1 cellular context compared by ENCODE assay signal in genomic region chr6:11537229-11538048, GRCh38.
TF ChIP-seq lines count a peak whose summit lies in the region.

Gene TMEM170B (plus strand): TSS chr6:11537749. CDS start chr6:11538278, 529 bp downstream.

TF ChIP-seq in HepG2, 621 proteins besides CTCF, POLR2A, EP300 and RAD21 (continued from another document and continues in another):
- TF ChIP-seq, protein P1, sequence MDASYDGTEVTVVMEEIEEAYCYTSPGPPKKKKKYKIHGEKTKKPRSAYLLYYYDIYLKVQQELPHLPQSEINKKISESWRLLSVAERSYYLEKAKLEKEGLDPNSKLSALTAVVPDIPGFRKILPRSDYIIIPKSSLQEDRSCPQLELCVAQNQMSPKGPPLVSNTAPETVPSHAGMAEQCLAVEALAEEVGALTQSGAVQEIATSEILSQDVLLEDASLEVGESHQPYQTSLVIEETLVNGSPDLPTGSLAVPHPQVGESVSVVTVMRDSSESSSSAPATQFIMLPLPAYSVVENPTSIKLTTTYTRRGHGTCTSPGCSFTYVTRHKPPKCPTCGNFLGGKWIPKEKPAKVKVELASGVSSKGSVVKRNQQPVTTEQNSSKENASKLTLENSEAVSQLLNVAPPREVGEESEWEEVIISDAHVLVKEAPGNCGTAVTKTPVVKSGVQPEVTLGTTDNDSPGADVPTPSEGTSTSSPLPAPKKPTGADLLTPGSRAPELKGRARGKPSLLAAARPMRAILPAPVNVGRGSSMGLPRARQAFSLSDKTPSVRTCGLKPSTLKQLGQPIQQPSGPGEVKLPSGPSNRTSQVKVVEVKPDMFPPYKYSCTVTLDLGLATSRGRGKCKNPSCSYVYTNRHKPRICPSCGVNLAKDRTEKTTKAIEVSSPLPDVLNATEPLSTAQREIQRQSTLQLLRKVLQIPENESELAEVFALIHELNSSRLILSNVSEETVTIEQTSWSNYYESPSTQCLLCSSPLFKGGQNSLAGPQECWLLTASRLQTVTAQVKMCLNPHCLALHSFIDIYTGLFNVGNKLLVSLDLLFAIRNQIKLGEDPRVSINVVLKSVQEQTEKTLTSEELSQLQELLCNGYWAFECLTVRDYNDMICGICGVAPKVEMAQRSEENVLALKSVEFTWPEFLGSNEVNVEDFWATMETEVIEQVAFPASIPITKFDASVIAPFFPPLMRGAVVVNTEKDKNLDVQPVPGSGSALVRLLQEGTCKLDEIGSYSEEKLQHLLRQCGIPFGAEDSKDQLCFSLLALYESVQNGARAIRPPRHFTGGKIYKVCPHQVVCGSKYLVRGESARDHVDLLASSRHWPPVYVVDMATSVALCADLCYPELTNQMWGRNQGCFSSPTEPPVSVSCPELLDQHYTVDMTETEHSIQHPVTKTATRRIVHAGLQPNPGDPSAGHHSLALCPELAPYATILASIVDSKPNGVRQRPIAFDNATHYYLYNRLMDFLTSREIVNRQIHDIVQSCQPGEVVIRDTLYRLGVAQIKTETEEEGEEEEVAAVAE (CRISPR knock-in tag; IDR thresholded peaks at IDR 0.05; ENCODE audit: borderline replicate concordance) = no peak
- TF ChIP-seq BRD4 (CRISPR knock-in tag; IDR thresholded peaks at IDR 0.05) (0 out of 2 replicates have a peak, but pooled peaks have one; percentile 20), ZNF34 (CRISPR knock-in tag; IDR thresholded peaks at IDR 0.05; ENCODE audit: borderline replicate concordance) (peak; percentile 36; the same call in 1 of the 2 replicates), ZNF3 (CRISPR knock-in tag; IDR thresholded peaks at IDR 0.05) (no peak), POGZ (CRISPR knock-in tag; IDR thresholded peaks at IDR 0.05) (peak; percentile 95), TRIM22 (IDR thresholded peaks at IDR 0.05) (no peak), ZEB1 (IDR thresholded peaks at IDR 0.05; ENCODE audit: insufficient replicate concordance, low read depth) (no peak), ZNF138 (CRISPR knock-in tag; IDR thresholded peaks at IDR 0.05; ENCODE audit: low read depth) (no peak), KMT2B (CRISPR knock-in tag; IDR thresholded peaks at IDR 0.05) (peak; percentile 91; the same call in 1 of the 2 replicates), ZBTB8A (CRISPR knock-in tag; IDR thresholded peaks at IDR 0.05; ENCODE audit: borderline replicate concordance, low read depth) (no peak), ZNF670 (CRISPR knock-in tag; IDR thresholded peaks at IDR 0.05; ENCODE audit: borderline replicate concordance) (0 out of 2 replicates have a peak, but pooled peaks have one; percentile 54), ZSCAN9 (CRISPR knock-in tag; IDR thresholded peaks at IDR 0.05; ENCODE audit: borderline replicate concordance) (peak; percentile 82; the same call in 1 of the 2 replicates), ZC3H13 (CRISPR knock-in tag; IDR thresholded peaks at IDR 0.05) (no peak; the same call in 1 of the 2 replicates), ETV5 (CRISPR knock-in tag; IDR thresholded peaks at IDR 0.05; ENCODE audit: borderline replicate concordance) (peak; percentile 39; the same call in 1 of the 2 replicates), ZNF768 (CRISPR knock-in tag; IDR thresholded peaks at IDR 0.05) (0 out of 2 replicates have a peak, but pooled peaks have one; percentile 57), U2AF2 (IDR thresholded peaks at IDR 0.05; ENCODE audit: low read depth, low read length) (no peak), ZNF607 (CRISPR knock-in tag; IDR thresholded peaks at IDR 0.05; ENCODE audit: borderline replicate concordance) (peak; percentile 95), SP2 (CRISPR knock-in tag; IDR thresholded peaks at IDR 0.05) (peak; percentile 66; the same call in 1 of the 2 replicates), NFRKB (IDR thresholded peaks at IDR 0.05) (no peak), FOXJ3 (CRISPR knock-in tag; IDR thresholded peaks at IDR 0.05; ENCODE audit: borderline replicate concordance) (no peak), NONO (IDR thresholded peaks at IDR 0.05) (no peak), NONO (CRISPR knock-in tag; conservative IDR thresholded peaks at IDR 0.05) (peak; percentile 65; the same call in 1 of the 2 replicates), NR2F2 (IDR thresholded peaks at IDR 0.05; ENCODE audit: borderline replicate concordance, low read depth) (no peak), ZNF30 (CRISPR knock-in tag; IDR thresholded peaks at IDR 0.05) (no peak), CCAR2 (optimal IDR thresholded peaks at IDR 0.05; ENCODE audit: low read depth, low read length) (no peak), ZNF563 (CRISPR knock-in tag; IDR thresholded peaks at IDR 0.05) (peak; percentile 83), ZNF562 (CRISPR knock-in tag; IDR thresholded peaks at IDR 0.05; ENCODE audit: borderline replicate concordance) (no peak), ZNF367 (CRISPR knock-in tag; IDR thresholded peaks at IDR 0.05; ENCODE audit: borderline replicate concordance) (no peak; the same call in 1 of the 2 replicates), ZNF713 (CRISPR knock-in tag; IDR thresholded peaks at IDR 0.05) (peak; percentile 77; the same call in 1 of the 2 replicates), SRSF4 (IDR thresholded peaks at IDR 0.05; ENCODE audit: low read depth, low read length, poor library complexity, severe bottlenecking) (no peak), ATF4 (CRISPR knock-in tag; IDR thresholded peaks at IDR 0.05) (no peak), TARDBP (CRISPR knock-in tag; IDR thresholded peaks at IDR 0.05) (peak; percentile 66), ZNF12 (CRISPR knock-in tag; IDR thresholded peaks at IDR 0.05) (peak; percentile 20; the same call in 1 of the 2 replicates), NFIB (CRISPR knock-in tag; IDR thresholded peaks at IDR 0.05; ENCODE audit: borderline replicate concordance) (no peak), POGK (CRISPR knock-in tag; conservative IDR thresholded peaks at IDR 0.05) (peak; percentile 65; the same call in 1 of the 2 replicates), ZBTB40 (IDR thresholded peaks at IDR 0.05) (no peak), ZBTB40 (CRISPR knock-in tag; IDR thresholded peaks at IDR 0.05) (peak; percentile 17; the same call in 1 of the 2 replicates), EEA1 (CRISPR knock-in tag; IDR thresholded peaks at IDR 0.05; ENCODE audit: borderline replicate concordance) (no peak; the same call in 1 of the 2 replicates)
- TF ChIP-seq, protein P2, sequence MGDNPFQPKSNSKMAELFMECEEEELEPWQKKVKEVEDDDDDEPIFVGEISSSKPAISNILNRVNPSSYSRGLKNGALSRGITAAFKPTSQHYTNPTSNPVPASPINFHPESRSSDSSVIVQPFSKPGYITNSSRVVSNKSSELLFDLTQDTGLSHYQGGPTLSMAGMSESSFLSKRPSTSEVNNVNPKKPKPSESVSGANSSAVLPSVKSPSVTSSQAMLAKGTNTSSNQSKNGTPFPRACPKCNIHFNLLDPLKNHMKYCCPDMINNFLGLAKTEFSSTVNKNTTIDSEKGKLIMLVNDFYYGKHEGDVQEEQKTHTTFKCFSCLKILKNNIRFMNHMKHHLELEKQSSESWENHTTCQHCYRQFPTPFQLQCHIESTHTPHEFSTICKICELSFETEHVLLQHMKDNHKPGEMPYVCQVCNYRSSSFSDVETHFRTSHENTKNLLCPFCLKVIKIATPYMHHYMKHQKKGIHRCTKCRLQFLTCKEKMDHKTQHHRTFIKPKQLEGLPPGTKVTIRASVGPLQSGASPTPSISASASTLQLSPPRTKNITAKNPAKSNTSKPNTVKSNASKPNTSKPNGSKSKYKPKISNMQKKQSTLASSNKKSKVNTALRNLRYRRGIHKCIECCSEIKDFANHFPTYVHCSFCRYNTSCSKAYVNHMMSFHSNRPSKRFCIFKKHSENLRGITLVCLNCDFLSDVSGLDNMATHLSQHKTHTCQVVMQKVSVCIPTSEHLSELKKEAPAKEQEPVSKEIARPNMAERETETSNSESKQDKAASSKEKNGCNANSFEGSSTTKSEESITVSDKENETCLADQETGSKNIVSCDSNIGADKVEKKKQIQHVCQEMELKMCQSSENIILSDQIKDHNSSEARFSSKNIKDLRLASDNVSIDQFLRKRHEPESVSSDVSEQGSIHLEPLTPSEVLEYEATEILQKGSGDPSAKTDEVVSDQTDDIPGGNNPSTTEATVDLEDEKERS (CRISPR knock-in tag; IDR thresholded peaks at IDR 0.05) = no peak
- TF ChIP-seq, protein P3, sequence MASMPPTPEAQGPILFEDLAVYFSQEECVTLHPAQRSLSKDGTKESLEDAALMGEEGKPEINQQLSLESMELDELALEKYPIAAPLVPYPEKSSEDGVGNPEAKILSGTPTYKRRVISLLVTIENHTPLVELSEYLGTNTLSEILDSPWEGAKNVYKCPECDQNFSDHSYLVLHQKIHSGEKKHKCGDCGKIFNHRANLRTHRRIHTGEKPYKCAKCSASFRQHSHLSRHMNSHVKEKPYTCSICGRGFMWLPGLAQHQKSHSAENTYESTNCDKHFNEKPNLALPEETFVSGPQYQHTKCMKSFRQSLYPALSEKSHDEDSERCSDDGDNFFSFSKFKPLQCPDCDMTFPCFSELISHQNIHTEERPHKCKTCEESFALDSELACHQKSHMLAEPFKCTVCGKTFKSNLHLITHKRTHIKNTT (CRISPR knock-in tag; IDR thresholded peaks at IDR 0.05) = no peak
